ENCODE assay signal across 12 cellular contexts in the genomic region with DNA sequence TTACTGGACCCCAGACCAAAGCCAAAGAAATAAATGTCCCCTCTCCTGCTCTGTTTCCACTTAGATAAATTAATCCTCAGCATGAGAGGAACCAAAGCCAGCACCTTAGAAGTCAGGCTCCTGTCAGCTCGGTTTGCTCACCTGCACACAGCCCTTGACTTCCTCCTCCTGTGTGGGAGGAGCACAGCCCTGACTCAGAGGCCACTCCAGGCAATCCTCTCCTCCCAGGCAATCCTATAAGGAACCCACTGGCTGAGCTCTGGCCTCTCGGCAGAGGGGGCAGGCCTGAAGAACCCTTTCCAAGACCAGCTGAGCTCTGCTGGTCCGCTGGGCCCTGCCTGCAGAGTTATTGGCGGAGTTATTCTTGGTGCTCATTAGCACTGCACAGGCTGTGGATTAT. TPM values are rescaled to one million over a fixed set of nuclear protein-coding genes. Genes with fewer than 3 reads are reported as not detected.
DNase-seq lines count a peak whose midpoint lies in the region; ATAC-seq, FAIRE-seq and TF ChIP-seq lines count a peak whose summit lies in the region.
"Had no signal": no experiment of that assay in that cellular context is flagged by ENCODE, and none has a peak within 500 bp of the region (broad histone marks: within the 10 kb centered on the region; RNA-seq: fewer than 3 reads in every experiment).

No MANE protein-coding gene starts in this region.

- H3K4me1 Mint-ChIP-seq in stimulated activated effector memory CD8-positive, alpha-beta T cell treated with anti-CD3 and anti-CD28 coated beads, Interleukin-12 subunit alpha, Interleukin-12 subunit beta, amount 100 ng/mL, for 72 hours = peaks cover 45% of the 10 kb centered on the region

- no peak for TF ChIP-seq CTCF in K562 (IDR thresholded peaks at IDR 0.05 in 2 of 3, conservative IDR thresholded peaks at IDR 0.05 in 1 of 3; ENCODE audit: insufficient read depth in 2 of 3, low read depth in 1 of 3, low read length in 3 of 3)

- POLR2A ChIA-PET in K562 (lab: Yijun Ruan, JAX) = interaction anchor here (0.6 to 2.4 kb wide), 2 partner anchors 14 to 26 kb away, joined by 4 to 6 read pairs; no protein-coding TSS in a partner anchor

- no peaks in the 10 kb centered on the region for H3K9me1 ChIP-seq in K562 (ENCODE audit: control insufficient read depth, insufficient read depth, low read length)

- FAIRE-seq in K562 (lab: Jason Lieb, UNC) = no peak

- no peaks in the 10 kb centered on the region for H4K20me1 ChIP-seq in K562 (replicated peaks; ENCODE audit: control insufficient read depth, insufficient read depth, low read length)

- H3K4me3 ChIP-seq in K562 (no peak overlapping the region), mucosa of stomach (ENCODE audit: low read length) (no peak overlapping the region)

- H3K9me3 ChIP-seq in K562 (replicated peaks; ENCODE audit: control insufficient read depth, insufficient read depth, low read depth, low read length) (no peaks in the 10 kb centered on the region), mucosa of stomach (ENCODE audit: control insufficient read depth, low read length) (no peaks in the 10 kb centered on the region)

- peaks cover 10 to 16% of the 10 kb centered on the region in 2 experiments; a peak in 4 of 5 replicates for H3K4me1 ChIP-seq in K562 (replicated peaks in 1 of 2; ENCODE audit: control insufficient read depth in 2 of 2, insufficient read depth in 2 of 2, low read length in 2 of 2)
- H3K4me1 ChIP-seq in mucosa of stomach (ENCODE audit: control insufficient read depth, insufficient read depth, low read length) = peaks cover 39% of the 10 kb centered on the region

- TF ChIP-seq RAD21 in K562 (CRISPR knock-in tag; conservative IDR thresholded peaks at IDR 0.05 in 1 of 2, IDR thresholded peaks at IDR 0.05 in 1 of 2) = no peak

- H2AFZ ChIP-seq in K562 (ENCODE audit: low read depth, low read length) = peak overlapping the region; percentile 23; the same call in 1 of the 2 replicates

- H3K9ac ChIP-seq in K562 (ENCODE audit: insufficient read depth in 1 of 2, low read depth in 2 of 2, low read length in 2 of 2) (0 out of 4 replicates have a peak overlapping the region, but pooled peaks of 1 of the 2 experiments have one; percentile 2), mucosa of stomach (ENCODE audit: low read length) (peak overlapping the region; percentile 10)

- CTCF ChIA-PET in K562 (lab: Yijun Ruan, JAX; ENCODE audit: low intra/inter-chr PET ratio) = no interaction called here

- no TSS peak for BruUV-seq in K562 (replicated peaks; lab: Mats Ljungman, UMichigan)

- no peak overlapping the region for H3K27ac Mint-ChIP-seq in stimulated activated effector memory CD8-positive, alpha-beta T cell treated with anti-CD3 and anti-CD28 coated beads, Interleukin-12 subunit alpha, Interleukin-12 subunit beta, amount 100 ng/mL, for 72 hours

- no peak overlapping the region for H3K27ac ChIP-seq in K562 (ENCODE audit: extremely low read depth, low read depth, low read length)

- TF ChIP-seq EP300 in K562 (IDR thresholded peaks at IDR 0.05; ENCODE audit: low read length) = no peak

- no peaks in the 10 kb centered on the region for H3K36me3 Mint-ChIP-seq in stimulated activated effector memory CD8-positive, alpha-beta T cell treated with anti-CD3 and anti-CD28 coated beads, Interleukin-12 subunit alpha, Interleukin-12 subunit beta, amount 100 ng/mL, for 72 hours

- intact Hi-C loops in K562 (cut with micrococcal nuclease) = no loop called here

- ATAC-seq in K562 (peak; percentile 58), HG03196 (IDR thresholded peaks at IDR 0.05; ENCODE audit: unreplicated experiment) (no peak)
- no peak for ATAC-seq in stimulated activated effector memory CD8-positive, alpha-beta T cell treated with anti-CD3 and anti-CD28 coated beads, Interleukin-12 subunit alpha, Interleukin-12 subunit beta, amount 100 ng/mL, for 72 hours

- 36% methylated on average over 4 of the region's 4 CpGs for WGBS in K562 (ENCODE audit: insufficient coverage, low coverage, missing lambda C conversion rate)

- peak; percentile 64 for DNase-seq in DMS79 treated with DMSO at 0.1 percent for 48 hours (lab: John Stamatoyannopoulos, UW)
- peak; percentile 58 for DNase-seq in NCI-H2107 treated with DMSO at 0.1 percent for 48 hours (lab: John Stamatoyannopoulos, UW; ENCODE audit: unreplicated experiment)
- peak in 1 of 4 experiments; percentile 32 for DNase-seq in K562 (ENCODE audit: extremely low read depth in 1 of 4, low spot score in 3 of 4)
- DNase-seq in stimulated activated effector memory CD8-positive, alpha-beta T cell treated with anti-CD3 and anti-CD28 coated beads, Interleukin-12 subunit alpha, Interleukin-12 subunit beta, amount 100 ng/mL, for 72 hours (ENCODE audit: low spot score in 2 of 2) = no peak
- DNase-seq in SHP77 (lab: John Stamatoyannopoulos, UW) = no peak
- no peak for DNase-seq in putamen (ENCODE audit: low spot score)
- DNase-seq: central memory CD4-positive, alpha-beta T cell; NCI-H1436 had no signal

- no peak overlapping the region for H3K4me3 Mint-ChIP-seq in stimulated activated effector memory CD8-positive, alpha-beta T cell treated with anti-CD3 and anti-CD28 coated beads, Interleukin-12 subunit alpha, Interleukin-12 subunit beta, amount 100 ng/mL, for 72 hours

- H3K27me3 ChIP-seq in K562 (ENCODE audit: control insufficient read depth in 2 of 2, insufficient read depth in 2 of 2, low read length in 2 of 2) (no peaks in the 10 kb centered on the region), mucosa of stomach (ENCODE audit: control insufficient read depth, insufficient read depth, low read length) (no peaks in the 10 kb centered on the region)

- TF ChIP-seq POLR2A in K562 (conservative IDR thresholded peaks at IDR 0.05) = no peak

- in situ Hi-C loops in K562 (cut with MboI) = no loop called here

- H3K36me3 ChIP-seq in K562 (ENCODE audit: control insufficient read depth, insufficient read depth, low read length) (no peaks in the 10 kb centered on the region), mucosa of stomach (ENCODE audit: control insufficient read depth, insufficient read depth, low read length) (no peaks in the 10 kb centered on the region)

- no peak overlapping the region for H3K4me2 ChIP-seq in K562 (ENCODE audit: insufficient read depth, low read length)

- H3K79me2 ChIP-seq in K562 (ENCODE audit: control insufficient read depth, insufficient read depth, low read length) = no peaks in the 10 kb centered on the region

- no peaks in the 10 kb centered on the region for H3K9me3 Mint-ChIP-seq in stimulated activated effector memory CD8-positive, alpha-beta T cell treated with anti-CD3 and anti-CD28 coated beads, Interleukin-12 subunit alpha, Interleukin-12 subunit beta, amount 100 ng/mL, for 72 hours

TF ChIP-seq in K562, 482 proteins besides CTCF, POLR2A, EP300 and RAD21 (continues in another document):
- TF ChIP-seq MYC (IDR thresholded peaks at IDR 0.05; ENCODE audit: low read depth, low read length) (no peak), MYC (CRISPR knock-in tag; IDR thresholded peaks at IDR 0.05; ENCODE audit: borderline replicate concordance, low read depth) (no peak), TCF3 (CRISPR knock-in tag; IDR thresholded peaks at IDR 0.05) (0 out of 2 replicates have a peak, but pooled peaks have one; percentile 18), SMARCA4 (IDR thresholded peaks at IDR 0.05) (peak; percentile 19; the same call in 1 of the 2 replicates), RCOR1 (IDR thresholded peaks at IDR 0.05; ENCODE audit: borderline replicate concordance in 1 of 2, low read depth in 2 of 2, low read length in 2 of 2) (0 out of 4 replicates have a peak, but pooled peaks of 1 of the 2 experiments have one; percentile 3), FOSL1 (tag; conservative IDR thresholded peaks at IDR 0.05) (peak; percentile 51), KAT8 (IDR thresholded peaks at IDR 0.05; ENCODE audit: low read depth) (no peak), EGR1 (conservative IDR thresholded peaks at IDR 0.05) (0 out of 2 replicates have a peak, but pooled peaks have one; percentile 20), NRF1 (conservative IDR thresholded peaks at IDR 0.05 in 1 of 2, IDR thresholded peaks at IDR 0.05 in 1 of 2) (peak in 1 of 2 experiments; percentile 13; a peak in 1 of 4 replicates), MTA1 (IDR thresholded peaks at IDR 0.05; ENCODE audit: borderline replicate concordance) (no peak)

RNA-seq across cellular contexts. Expression of a gene that starts 30.8 kb away (rescaled TPM):
- total RNA-seq in K562 (2011; cell fraction: chromatin; rRNA removed; ENCODE audit: low replicate concordance) = 0.42 TPM in 1 of 2 replicates, not detected in the other
- 0.17 and 0.26 TPM in 2 replicates for total RNA-seq in K562 (2011; cell fraction: nucleolus; rRNA removed)
- total RNA-seq in K562 (2011; cell fraction: nucleoplasm; rRNA removed) = 0.15 and 0.92 TPM in 2 replicates
- total RNA-seq in K562 (2014; rRNA removed) = 0.08 TPM in 1 of 2 replicates, not detected in the other
- 0.07 and 0.29 TPM in 2 replicates for total RNA-seq in K562 (2014; rRNA removed; fragmentation: Illumina TruSeq; extraction: Trizol)
- 0.15 and 0.33 TPM in 2 replicates for total RNA-seq in K562 (2015; rRNA removed; fragmentation: Illumina TruSeq; extraction: Trizol)
- total RNA-seq in K562 (2021) = 0.13 and 0.27 TPM in 2 replicates
- 0.11 and 0.12 TPM in 2 replicates for polyA plus RNA-seq in K562 (2011; rRNA removed)
- polyA plus RNA-seq in K562 (2011; cell fraction: cytosol; rRNA removed) = 0.16 TPM in 1 of 2 replicates, not detected in the other
- polyA plus RNA-seq in K562 (2011; cell fraction: nucleus; rRNA removed) = 0.14 and 0.36 TPM in 2 replicates
- polyA plus RNA-seq in K562 (2012) = 0.76 and 4.9 TPM in 2 replicates
- 0.09 and 0.14 TPM in 2 replicates for polyA plus RNA-seq in K562 (2014; fragmentation: Illumina TruSeq; extraction: Trizol)
- under 1 TPM in 1 of 2 experiments, not detected in 1; 0.07 TPM for polyA plus RNA-seq in K562 (2014; fragmentation: Nextera tagmentation; extraction: Ambion mirVana)
- 0.35 and 0.41 TPM in 2 replicates for polyA plus RNA-seq in K562 (2014; rRNA removed)
- polyA minus RNA-seq in K562 (2011; rRNA and poly(A)+ RNA removed) = 0.11 and 0.12 TPM in 2 replicates
- polyA minus RNA-seq in K562 (2011; cell fraction: cytosol; rRNA and poly(A)+ RNA removed) = not detected in 2 replicates
- 0.13 and 0.22 TPM in 2 replicates for polyA minus RNA-seq in K562 (2011; cell fraction: nucleus; rRNA and poly(A)+ RNA removed)
- total RNA-seq: SK-MEL-5 had no signal
- polyA plus RNA-seq: neural cell had no signal

Comparison
In these comparisons a context has a peak if more than half of its experiments do, and no peak if none do; other contexts are left out.
1. DNase-seq: peak in DMS79 treated with DMSO at 0.1 percent for 48 hours (single experiment) and NCI-H2107 treated with DMSO at 0.1 percent for 48 hours (single experiment); none in stimulated activated effector memory CD8-positive, alpha-beta T cell treated with anti-CD3 and anti-CD28 coated beads, Interleukin-12 subunit alpha, Interleukin-12 subunit beta, amount 100 ng/mL, for 72 hours (0 of 2), SHP77 (0 of 2) and putamen (single experiment).